ENCODE assay signal across 6 cellular contexts in genomic region chr1:3290438-3290837, GRCh38.
"Had no signal": no experiment of that assay in that cellular context is flagged by ENCODE, and none has a peak within 500 bp of the region (broad histone marks: within the 10 kb centered on the region; RNA-seq: fewer than 3 reads in every experiment).

No MANE protein-coding gene starts in this region.

- DNase-seq: IMR-90, KBM-7 had no signal

- FAIRE-seq: HepG2, HTR-8/SVneo, K562 had no signal

- H3K27ac ChIP-seq: HL-60 had no signal

- H3K4me3 ChIP-seq: K562 had no signal

- ATAC-seq: HepG2, K562 had no signal
